In genomic region chr7:139853576-139854511, GRCh38 we compare ENCODE assay signal across 8 cellular contexts. TPM values are rescaled to one million over a fixed set of nuclear protein-coding genes. Genes with fewer than 3 reads are reported as not detected.
DNase-seq lines count a peak whose midpoint lies in the region; ATAC-seq, FAIRE-seq and TF ChIP-seq lines count a peak whose summit lies in the region.

No MANE protein-coding gene starts in this region.

- H3K18ac ChIP-seq in trophoblast cell (ENCODE audit: low read length), result no peak overlapping the region

- no peak overlapping the region for H2AK5ac ChIP-seq in trophoblast cell (ENCODE audit: low read length)

- intact Hi-C loops in CD14-positive monocyte (cut with micrococcal nuclease), result loop anchor here in 1 of 2 donors (2.0 to 5.0 kb wide), 2 partner anchors 23 to 63 kb away; no protein-coding TSS in a partner anchor

- H3K27ac ChIP-seq in trophoblast cell (ENCODE audit: low read depth, low read length), result no peak overlapping the region
- no peak overlapping the region for H3K27ac ChIP-seq in effector memory CD4-positive, alpha-beta T cell (ENCODE audit: insufficient read depth, low read length, poor library complexity, severe bottlenecking)

- H2BK5ac ChIP-seq in trophoblast cell (ENCODE audit: low read depth, low read length, poor library complexity), result no peak overlapping the region

- H4K8ac ChIP-seq in trophoblast cell (ENCODE audit: low read depth, low read length), result no peak overlapping the region

- H3K9me3 ChIP-seq in trophoblast cell (ENCODE audit: insufficient read depth, low read depth, low read length), result no peaks in the 10 kb centered on the region
- no peaks in the 10 kb centered on the region for H3K9me3 ChIP-seq in effector memory CD4-positive, alpha-beta T cell (ENCODE audit: control insufficient read depth, low read length)

- H3K4me1 ChIP-seq in trophoblast cell (ENCODE audit: control insufficient read depth in 1 of 2, insufficient read depth in 2 of 2, low read length in 2 of 2), result no peaks in the 10 kb centered on the region
- peaks cover 11% of the 10 kb centered on the region for H3K4me1 ChIP-seq in effector memory CD4-positive, alpha-beta T cell (ENCODE audit: control insufficient read depth, insufficient read depth, low read length, poor library complexity, severe bottlenecking)

- H3K27me3 ChIP-seq in trophoblast cell (ENCODE audit: insufficient read depth, low read length), result no peaks in the 10 kb centered on the region
- no peaks in the 10 kb centered on the region for H3K27me3 ChIP-seq in effector memory CD4-positive, alpha-beta T cell (replicated peaks; ENCODE audit: control insufficient read depth, insufficient read depth, low read length, poor library complexity, severe bottlenecking)

- H3K9ac ChIP-seq in trophoblast cell (ENCODE audit: low read length), result no peak overlapping the region

- H2BK12ac ChIP-seq in trophoblast cell (ENCODE audit: low read length), result no peak overlapping the region

- H3K4me3 ChIP-seq in trophoblast cell (ENCODE audit: low read depth, low read length), result no peak overlapping the region
- no peak overlapping the region for H3K4me3 ChIP-seq in effector memory CD4-positive, alpha-beta T cell (ENCODE audit: insufficient read depth, low read depth, low read length, poor library complexity, severe bottlenecking)

- peaks cover 76% of the 10 kb centered on the region for H3K4me1 Mint-ChIP-seq in CD14-positive monocyte

- H4K12ac ChIP-seq in trophoblast cell (ENCODE audit: low read depth, low read length), result no peak overlapping the region

- H3K4me2 ChIP-seq in trophoblast cell (ENCODE audit: low read length), result no peak overlapping the region

- H3K36me3 ChIP-seq in trophoblast cell (ENCODE audit: control insufficient read depth in 1 of 2, insufficient read depth in 2 of 2, low read length in 2 of 2), result no peaks in the 10 kb centered on the region
- no peaks in the 10 kb centered on the region for H3K36me3 ChIP-seq in effector memory CD4-positive, alpha-beta T cell (ENCODE audit: control insufficient read depth, insufficient read depth, low read length)

- H3K14ac ChIP-seq in trophoblast cell (ENCODE audit: low read length), result no peak overlapping the region

- H2AFZ ChIP-seq in trophoblast cell (ENCODE audit: insufficient read depth, low read length, poor library complexity), result no peak overlapping the region

- DNase-seq in CD14-positive monocyte (ENCODE audit: low spot score), result peak; percentile 84
- peak; percentile 64 for DNase-seq in NOMO-1 treated with DMSO at 0.1 percent for 48 hours (lab: John Stamatoyannopoulos, UW; ENCODE audit: unreplicated experiment)
- peak; percentile 66 to 80 for DNase-seq in trophoblast cell
- no peak for DNase-seq in COLO829 (ENCODE audit: low spot score)
- no peak for DNase-seq in NCI-H187 (lab: John Stamatoyannopoulos, UW)
- DNase-seq in effector memory CD4-positive, alpha-beta T cell, result no peak
- DNase-seq in RCC 7860 (ENCODE audit: low spot score), result no peak

- H3K9me3 Mint-ChIP-seq in CD14-positive monocyte, result peaks cover 0 to 9% (median 2%) of the 10 kb centered on the region in 7 donors

- FAIRE-seq in RCC 7860 (lab: Jason Lieb, UNC), result no peak

- no peak for TF ChIP-seq CTCF in CD14-positive monocyte (IDR thresholded peaks at IDR 0.05)

- no CpG with 5 or more reads among the region's 9 CpGs for WGBS in trophoblast cell (ENCODE audit: extremely low coverage, insufficient coverage, insufficient read length)

- peak overlapping the region; percentile 95 to 100 (median 99) for H3K27ac Mint-ChIP-seq in CD14-positive monocyte

- peak overlapping the region in 1 of 2 donors; percentile 77 for H3K4me3 Mint-ChIP-seq in CD14-positive monocyte

- peaks cover 71% of the 10 kb centered on the region in 2 donors for H3K36me3 Mint-ChIP-seq in CD14-positive monocyte

- H3K23ac ChIP-seq in trophoblast cell (ENCODE audit: low read length), result no peak overlapping the region

- H3K79me2 ChIP-seq in trophoblast cell (ENCODE audit: control insufficient read depth, insufficient read depth, low read length, poor library complexity), result no peaks in the 10 kb centered on the region

- H3K4ac ChIP-seq in trophoblast cell (ENCODE audit: low read depth, low read length), result no peak overlapping the region

- peak; percentile 80 for ATAC-seq in esophagus mucosa

- H4K91ac ChIP-seq in trophoblast cell (ENCODE audit: low read depth, low read length), result no peak overlapping the region

- peaks cover 0 to 4% (median 0%) of the 10 kb centered on the region in 3 donors for H3K27me3 Mint-ChIP-seq in CD14-positive monocyte (ENCODE audit: low read depth in 3 of 3)

- no peak overlapping the region for H2BK120ac ChIP-seq in trophoblast cell (ENCODE audit: insufficient read depth, low read length, poor library complexity)

- H3K79me1 ChIP-seq in trophoblast cell (ENCODE audit: low read length), result no peaks in the 10 kb centered on the region

RNA-seq across cellular contexts. Expression of gene TBXAS1, which starts 24.8 kb away (rescaled TPM):
- 100 to 1,000 TPM; 289 to 298 TPM for polyA plus RNA-seq in CD14-positive monocyte
- 10.8 TPM for total RNA-seq in esophagus mucosa
- polyA plus RNA-seq in trophoblast cell (2013), result 0.14 and 0.17 TPM in 2 replicates

Comparison
In these comparisons a context has a peak if more than half of its experiments do, and no peak if none do; other contexts are left out.
1. DNase-seq: peak in CD14-positive monocyte (single experiment), NOMO-1 treated with DMSO at 0.1 percent for 48 hours (single experiment) and trophoblast cell (2 of 2); none in COLO829 (single experiment), NCI-H187 (0 of 2), effector memory CD4-positive, alpha-beta T cell (0 of 3) and RCC 7860 (single experiment).